ENCODE assay signal across 8 cellular contexts in genomic region chr15:64911317-64912186, GRCh38. TPM values are rescaled to one million over a fixed set of nuclear protein-coding genes. Genes with fewer than 3 reads are reported as not detected.
DNase-seq lines count a peak whose midpoint lies in the region; ATAC-seq and TF ChIP-seq lines count a peak whose summit lies in the region.

ANKDD1A (plus strand) TSS chr15:64911902; CDS start chr15:64911931, 29 bp downstream.

- 9 to 13% methylated on average over 32 to 59 of the region's 72 CpGs for WGBS in mesodermal cell (ENCODE audit: insufficient coverage in 2 of 2), 2 experiments

- POLR2A ChIA-PET in Caco-2 (lab: Charles Lee) = interaction anchor here (0.6 kb wide), 1 partner anchor 234 kb away, joined by 4 read pairs; no protein-coding TSS in a partner anchor

- TF ChIP-seq CTCF in Caco-2 (IDR thresholded peaks at IDR 0.05; ENCODE audit: insufficient read depth in 1 of 2, low read depth in 1 of 2, low read length in 1 of 2, severe bottlenecking in 1 of 2, unreplicated experiment in 1 of 2) (no peak), endothelial cell (IDR thresholded peaks at IDR 0.05; ENCODE audit: unreplicated experiment) (no peak)

- CTCF ChIA-PET in Caco-2 (lab: Charles Lee) = interaction anchor here (0.6 kb wide), 1 partner anchor 15 kb away, joined by 3 read pairs; no protein-coding TSS in a partner anchor

- H3K27me3 Mint-ChIP-seq in Caco-2 (ENCODE audit: insufficient read depth, unreplicated experiment) = peaks cover 2% of the 10 kb centered on the region
- peaks cover 8% of the 10 kb centered on the region for H3K27me3 Mint-ChIP-seq in endothelial cell (ENCODE audit: unreplicated experiment)
- peaks cover 25% of the 10 kb centered on the region for H3K27me3 Mint-ChIP-seq in stimulated activated naive CD8-positive, alpha-beta T cell treated with anti-CD3 and anti-CD28 coated beads, Interleukin-15, amount 100 ng/mL, for 72 hours

- ATAC-seq in GM21423 (IDR thresholded peaks at IDR 0.05; ENCODE audit: unreplicated experiment) = peak; percentile 58
- peak; percentile 85 for ATAC-seq in stimulated activated naive CD8-positive, alpha-beta T cell treated with anti-CD3 and anti-CD28 coated beads, Interleukin-15, amount 100 ng/mL, for 72 hours

- peak within 1 kb of the TSS; percentile 60 for H3K4me3 ChIP-seq in Caco-2 (ENCODE audit: low read depth, low read length)
- peak within 1 kb of the TSS; percentile 54 for H3K4me3 ChIP-seq in mesodermal cell (ENCODE audit: extremely low read depth, insufficient read depth, low read length, poor library complexity, severe bottlenecking)

- no peaks in the 10 kb centered on the region for H3K27me3 ChIP-seq in Caco-2 (replicated peaks; ENCODE audit: control insufficient read depth, insufficient read depth, low read length)

- intact Hi-C loops in Caco-2 (cut with micrococcal nuclease; ENCODE audit: unreplicated experiment) = no loop called here

- peaks cover under 1% of the 10 kb centered on the region for H3K36me3 Mint-ChIP-seq in Caco-2 (ENCODE audit: insufficient read depth, unreplicated experiment)
- H3K36me3 Mint-ChIP-seq in endothelial cell (ENCODE audit: low read depth, unreplicated experiment) = no peaks in the 10 kb centered on the region

- H3K4me3 Mint-ChIP-seq in Caco-2 (ENCODE audit: unreplicated experiment) (peak within 1 kb of the TSS; percentile 78), endothelial cell (ENCODE audit: unreplicated experiment) (peak within 1 kb of the TSS; percentile 84)
- peak within 1 kb of the TSS; percentile 67 to 83 for H3K4me3 Mint-ChIP-seq in stimulated activated naive CD8-positive, alpha-beta T cell treated with anti-CD3 and anti-CD28 coated beads, Interleukin-15, amount 100 ng/mL, for 72 hours

- H3K9me3 ChIP-seq in Caco-2 = no peaks in the 10 kb centered on the region
- H3K9me3 ChIP-seq in mesodermal cell (ENCODE audit: control insufficient read depth, low read length) = peaks cover 8% of the 10 kb centered on the region

- no TSS peak for BruUV-seq in Caco-2 (replicated peaks; lab: Mats Ljungman, UMichigan)

- DNase-seq in Caco-2 (peak; percentile 69 to 76), NCI-H128 (lab: John Stamatoyannopoulos, UW; ENCODE audit: unreplicated experiment) (peak; percentile 47), endothelial cell (ENCODE audit: low spot score) (peak; percentile 75), GOT3 (lab: John Stamatoyannopoulos, UW) (no peak)
- DNase-seq in activated CD4-positive, alpha-beta T cell treated with anti-CD3 and anti-CD28 coated beads for 48 hours = peak; percentile 66
- peak; percentile 34 to 38 for DNase-seq in stimulated activated naive CD8-positive, alpha-beta T cell treated with anti-CD3 and anti-CD28 coated beads, Interleukin-15, amount 100 ng/mL, for 72 hours

- H3K4me1 Mint-ChIP-seq in Caco-2 (ENCODE audit: low read depth, unreplicated experiment) = peaks cover 6% of the 10 kb centered on the region
- H3K4me1 Mint-ChIP-seq in endothelial cell (ENCODE audit: unreplicated experiment) = peaks cover 33% of the 10 kb centered on the region
- peaks cover 39% of the 10 kb centered on the region for H3K4me1 Mint-ChIP-seq in stimulated activated naive CD8-positive, alpha-beta T cell treated with anti-CD3 and anti-CD28 coated beads, Interleukin-15, amount 100 ng/mL, for 72 hours

- H3K9me3 Mint-ChIP-seq in Caco-2 (ENCODE audit: unreplicated experiment) (no peaks in the 10 kb centered on the region), endothelial cell (ENCODE audit: unreplicated experiment) (no peaks in the 10 kb centered on the region)
- H3K9me3 Mint-ChIP-seq in stimulated activated naive CD8-positive, alpha-beta T cell treated with anti-CD3 and anti-CD28 coated beads, Interleukin-15, amount 100 ng/mL, for 72 hours = no peaks in the 10 kb centered on the region

- no peak within 1 kb of the TSS for H3K27ac Mint-ChIP-seq in Caco-2 (ENCODE audit: unreplicated experiment)
- peak within 1 kb of the TSS; percentile 52 for H3K27ac Mint-ChIP-seq in endothelial cell (ENCODE audit: unreplicated experiment)
- H3K27ac Mint-ChIP-seq in stimulated activated naive CD8-positive, alpha-beta T cell treated with anti-CD3 and anti-CD28 coated beads, Interleukin-15, amount 100 ng/mL, for 72 hours = peak within 1 kb of the TSS in 1 of 2 donors; percentile 57

- no peak within 1 kb of the TSS for H3K27ac ChIP-seq in mesodermal cell (ENCODE audit: low read depth, low read length, severe bottlenecking)

- no peaks in the 10 kb centered on the region for H3K36me3 ChIP-seq in Caco-2 (ENCODE audit: control insufficient read depth, insufficient read depth, low read length)
- H3K36me3 ChIP-seq in mesodermal cell (ENCODE audit: control insufficient read depth, insufficient read depth, low read length) = no peaks in the 10 kb centered on the region

- H3K4me1 ChIP-seq in Caco-2 = no peaks in the 10 kb centered on the region
- no peaks in the 10 kb centered on the region for H3K4me1 ChIP-seq in mesodermal cell (ENCODE audit: control insufficient read depth, insufficient read depth, low read length, poor library complexity, severe bottlenecking)

RNA-seq across cellular contexts. Expression of gene ANKDD1A, which starts in this region (rescaled TPM):
- total RNA-seq in Caco-2 (2022) = 1.3 and 1.6 TPM in 2 replicates
- 6.9 TPM for total RNA-seq in endothelial cell (ENCODE audit: unreplicated experiment)
- polyA plus RNA-seq in mesodermal cell (2013, experiment 1 of 2) = 4.1 TPM
- polyA plus RNA-seq in mesodermal cell (2013, experiment 2 of 2) = 3.3 TPM
